Comparison of ENCODE assay signal across 27 cellular contexts in genomic region chr10:93206652-93207051, GRCh38.
DNase-seq lines count a peak whose midpoint lies in the region; ATAC-seq and TF ChIP-seq lines count a peak whose summit lies in the region.
"Had no signal": no experiment of that assay in that cellular context is flagged by ENCODE, and none has a peak within 500 bp of the region (broad histone marks: within the 10 kb centered on the region; RNA-seq: fewer than 3 reads in every experiment).

No MANE protein-coding gene starts in this region.

- no peak overlapping the region for H4K91ac ChIP-seq in H9 (ENCODE audit: insufficient read length, low read depth, low read length)

- no peak overlapping the region for H3K9ac ChIP-seq in H9 (ENCODE audit: extremely low read depth, insufficient read length, low read length)

- H3K27me3 ChIP-seq in H9 (ENCODE audit: insufficient read depth, low read length) (no peaks in the 10 kb centered on the region), upper lobe of right lung (no peaks in the 10 kb centered on the region)
- H3K27me3 ChIP-seq: breast epithelium, colonic mucosa, SJCRH30, spleen had no signal

- no peak overlapping the region for H3K23ac ChIP-seq in H9 (ENCODE audit: insufficient read length, low read depth, low read length)

- H3K4ac ChIP-seq in H9 (ENCODE audit: low read depth, low read length) = no peak overlapping the region

- H3K79me2 ChIP-seq in H9 (ENCODE audit: insufficient read depth, low read length) = no peaks in the 10 kb centered on the region

- TF ChIP-seq CTCF in H9 (conservative IDR thresholded peaks at IDR 0.05) (peak; percentile 45), type B pancreatic cell (conservative IDR thresholded peaks at IDR 0.05) (peak; percentile 34), upper lobe of right lung (IDR thresholded peaks at IDR 0.05) (no peak), GM13976 (IDR thresholded peaks at IDR 0.05; ENCODE audit: borderline replicate concordance, control extremely low read depth, extremely low read depth, insufficient read depth, missing control alignments) (no peak)

- no peak overlapping the region for H3T11ph ChIP-seq in H9 (ENCODE audit: low read length)

- no peak overlapping the region for H3K56ac ChIP-seq in H9 (ENCODE audit: insufficient read length, low read depth, low read length)

- DNase-seq in H9 = peak; percentile 76
- peak; percentile 6 for DNase-seq in amniotic epithelial cell (ENCODE audit: low read depth)
- peak; percentile 42 for DNase-seq in iPS DF 19.7 (ENCODE audit: low read depth, low spot score)
- DNase-seq in type B pancreatic cell (ENCODE audit: extremely low spot score, unreplicated experiment) = no peak
- no peak for DNase-seq in upper lobe of right lung
- DNase-seq in kidney tubule cell (ENCODE audit: low spot score) = no peak
- no peak for DNase-seq in GM13976 (ENCODE audit: low spot score)
- DNase-seq: activated CD8-positive, alpha-beta memory T cell treated with anti-CD3 and anti-CD28 coated beads for 24 hours; activated naive CD4-positive, alpha-beta T cell; activated T-cell treated with anti-CD3 and anti-CD28 coated beads, Interleukin-2, amount 50 U/mL, for 24 hours; CD4-positive, alpha-beta T cell; colonic mucosa; Kasumi-1; left ventricle myocardium inferior; MV-4-11; naive thymus-derived CD8-positive, alpha-beta T cell; NCI-H1694 treated with DMSO at 0.1 percent for 48 hours; NCI-H2171 treated with DMSO at 0.1 percent for 48 hours; NCI-H524; retina; SJCRH30; spleen; stimulated activated CD4-positive, alpha-beta T cell treated with anti-CD3 and anti-CD28 coated beads, Interleukin-2, amount 100 ng/mL, for 48 hours had no signal

- H3K23me2 ChIP-seq in H9 (ENCODE audit: insufficient read length, low read depth, low read length, poor library complexity, severe bottlenecking) = no peaks in the 10 kb centered on the region

- H2BK20ac ChIP-seq in H9 (ENCODE audit: low read depth, low read length, poor library complexity, severe bottlenecking) = no peak overlapping the region

- H2AK5ac ChIP-seq in H9 (ENCODE audit: insufficient read length, low read length) = no peak overlapping the region

- in situ Hi-C loops in GM13976 (cut with MboI; ENCODE audit: low sequenced_read_pairs, unreplicated experiment) = no loop called here

- H4K5ac ChIP-seq in H9 (ENCODE audit: insufficient read length, low read depth, low read length) = no peak overlapping the region

- WGBS in H9 (ENCODE audit: extremely low coverage, insufficient read length, low lambda C conversion rate) = no CpG with 5 or more reads among the region's 7 CpGs

- H3K36me3 ChIP-seq in upper lobe of right lung = no peaks in the 10 kb centered on the region
- H3K36me3 ChIP-seq: breast epithelium, colonic mucosa, left ventricle myocardium inferior, SJCRH30, spleen, thoracic aorta had no signal

- H3K27ac ChIP-seq in H9 (ENCODE audit: insufficient read length, low read depth, low read length) = no peak overlapping the region
- H3K27ac ChIP-seq in upper lobe of right lung = no peak overlapping the region
- H3K27ac ChIP-seq: breast epithelium, colonic mucosa, left ventricle myocardium inferior, SJCRH30, spleen, thoracic aorta had no signal

- no peaks in the 10 kb centered on the region for H3K36me3 Mint-ChIP-seq in H9 (ENCODE audit: insufficient read depth in 1 of 3, low read depth in 3 of 3)
- H3K36me3 Mint-ChIP-seq in type B pancreatic cell = no peaks in the 10 kb centered on the region
- H3K36me3 Mint-ChIP-seq: mesothelial cell of epicardium; naive thymus-derived CD8-positive, alpha-beta T cell; stimulated activated memory B cell treated with anti-CD40 and anti-IgM and Interleukin-4, amounts not matched to agents 10 μg/mL and 1 μg/mL and 100 μg/mL, for 72 hours had no signal

- H2BK120ac ChIP-seq in H9 (ENCODE audit: low read depth, low read length, poor library complexity, severe bottlenecking) = no peak overlapping the region

- no peak overlapping the region for H4K8ac ChIP-seq in H9 (replicated peaks; ENCODE audit: insufficient read length, low read depth, low read length)

- no peaks in the 10 kb centered on the region for H3K9me3 ChIP-seq in H9 (ENCODE audit: control insufficient read depth, low read depth, low read length)
- H3K9me3 ChIP-seq in upper lobe of right lung = no peaks in the 10 kb centered on the region
- H3K9me3 ChIP-seq: breast epithelium, colonic mucosa, left ventricle myocardium inferior, SJCRH30, spleen, thoracic aorta had no signal

- no peak overlapping the region for H2BK15ac ChIP-seq in H9 (ENCODE audit: low read depth, low read length)

- no peak overlapping the region for H3K4me3 Mint-ChIP-seq in H9
- H3K4me3 Mint-ChIP-seq in type B pancreatic cell = no peak overlapping the region
- H3K4me3 Mint-ChIP-seq: activated T-cell treated with anti-CD3 and anti-CD28 coated beads, Interleukin-2, amount 50 U/mL, for 24 hours; CD4-positive, alpha-beta T cell; mesothelial cell of epicardium; naive thymus-derived CD8-positive, alpha-beta T cell; stimulated activated memory B cell treated with anti-CD40 and anti-IgM and Interleukin-4, amounts not matched to agents 10 μg/mL and 1 μg/mL and 100 μg/mL, for 72 hours had no signal

- H4K20me1 ChIP-seq in H9 (ENCODE audit: control insufficient read depth, insufficient read depth, insufficient read length) = no peaks in the 10 kb centered on the region

- H3K14ac ChIP-seq in H9 (ENCODE audit: insufficient read depth, low read length) = no peak overlapping the region

- H3K4me1 ChIP-seq in H9 (ENCODE audit: insufficient read depth, low read length) (no peaks in the 10 kb centered on the region), upper lobe of right lung (no peaks in the 10 kb centered on the region)
- H3K4me1 ChIP-seq: breast epithelium, colonic mucosa, left ventricle myocardium inferior, SJCRH30, spleen had no signal

- ATAC-seq in upper lobe of right lung = no peak
- ATAC-seq: naive thymus-derived CD8-positive, alpha-beta T cell; stimulated activated memory B cell treated with anti-CD40 and anti-IgM and Interleukin-4, amounts not matched to agents 10 μg/mL and 1 μg/mL and 100 μg/mL, for 72 hours had no signal

- H3K4me3 ChIP-seq in upper lobe of right lung = no peak overlapping the region
- H3K4me3 ChIP-seq: breast epithelium, colonic mucosa, left ventricle myocardium inferior, SJCRH30, spleen, thoracic aorta had no signal

- no peak overlapping the region for H2BK12ac ChIP-seq in H9 (ENCODE audit: insufficient read length, low read depth, low read length)

- H3K27me3 Mint-ChIP-seq in H9 (ENCODE audit: low read depth) = no peaks in the 10 kb centered on the region; the same call in 1 of the 2 replicates
- H3K27me3 Mint-ChIP-seq in type B pancreatic cell = no peaks in the 10 kb centered on the region
- H3K27me3 Mint-ChIP-seq: activated T-cell treated with anti-CD3 and anti-CD28 coated beads, Interleukin-2, amount 50 U/mL, for 24 hours; CD4-positive, alpha-beta T cell; stimulated activated memory B cell treated with anti-CD40 and anti-IgM and Interleukin-4, amounts not matched to agents 10 μg/mL and 1 μg/mL and 100 μg/mL, for 72 hours had no signal

- H3K4me1 Mint-ChIP-seq in H9 (peaks cover 3% of the 10 kb centered on the region in 2 experiments; a peak in 3 of 4 replicates), type B pancreatic cell (ENCODE audit: unreplicated experiment) (no peaks in the 10 kb centered on the region)
- H3K4me1 Mint-ChIP-seq: naive thymus-derived CD8-positive, alpha-beta T cell; stimulated activated memory B cell treated with anti-CD40 and anti-IgM and Interleukin-4, amounts not matched to agents 10 μg/mL and 1 μg/mL and 100 μg/mL, for 72 hours had no signal

- H2BK5ac ChIP-seq in H9 (ENCODE audit: insufficient read length, low read length) = no peak overlapping the region

- H3K9me3 Mint-ChIP-seq in H9 (no peaks in the 10 kb centered on the region), type B pancreatic cell (peaks cover 5% of the 10 kb centered on the region)
- H3K9me3 Mint-ChIP-seq: activated T-cell treated with anti-CD3 and anti-CD28 coated beads, Interleukin-2, amount 50 U/mL, for 24 hours; CD4-positive, alpha-beta T cell; naive thymus-derived CD8-positive, alpha-beta T cell; stimulated activated memory B cell treated with anti-CD40 and anti-IgM and Interleukin-4, amounts not matched to agents 10 μg/mL and 1 μg/mL and 100 μg/mL, for 72 hours had no signal

- no peak overlapping the region for H3K18ac ChIP-seq in H9 (ENCODE audit: insufficient read length, low read depth, low read length)

- no peak overlapping the region for H3K4me2 ChIP-seq in H9 (ENCODE audit: insufficient read depth, insufficient read length, low read length)

- no peak overlapping the region for H2AFZ ChIP-seq in H9 (ENCODE audit: low read length)

- no peaks in the 10 kb centered on the region for H3K79me1 ChIP-seq in H9 (ENCODE audit: insufficient read depth, low read depth, low read length, poor library complexity, severe bottlenecking)

- H3K27ac Mint-ChIP-seq in H9 (no peak overlapping the region; a peak in 1 of 7 replicates), type B pancreatic cell (no peak overlapping the region)
- H3K27ac Mint-ChIP-seq: activated T-cell treated with anti-CD3 and anti-CD28 coated beads, Interleukin-2, amount 50 U/mL, for 24 hours; CD4-positive, alpha-beta T cell; mesothelial cell of epicardium; naive thymus-derived CD8-positive, alpha-beta T cell; stimulated activated memory B cell treated with anti-CD40 and anti-IgM and Interleukin-4, amounts not matched to agents 10 μg/mL and 1 μg/mL and 100 μg/mL, for 72 hours had no signal

- intact Hi-C loops in upper lobe of right lung (cut with DNase I) = no loop called here

Comparison
In these comparisons a context has a peak if more than half of its experiments do, and no peak if none do; other contexts are left out.
1. DNase-seq: peak in H9 (single experiment), amniotic epithelial cell (single experiment) and iPS DF 19.7 (single experiment); none in type B pancreatic cell (single experiment), upper lobe of right lung (single experiment), kidney tubule cell (single experiment) and GM13976 (single experiment).
2. CTCF ChIP-seq: peak in H9 (single experiment) and type B pancreatic cell (single experiment); none in upper lobe of right lung (single experiment) and GM13976 (single experiment).